ENCODE assay signal across 8 cellular contexts in the genomic region with DNA sequence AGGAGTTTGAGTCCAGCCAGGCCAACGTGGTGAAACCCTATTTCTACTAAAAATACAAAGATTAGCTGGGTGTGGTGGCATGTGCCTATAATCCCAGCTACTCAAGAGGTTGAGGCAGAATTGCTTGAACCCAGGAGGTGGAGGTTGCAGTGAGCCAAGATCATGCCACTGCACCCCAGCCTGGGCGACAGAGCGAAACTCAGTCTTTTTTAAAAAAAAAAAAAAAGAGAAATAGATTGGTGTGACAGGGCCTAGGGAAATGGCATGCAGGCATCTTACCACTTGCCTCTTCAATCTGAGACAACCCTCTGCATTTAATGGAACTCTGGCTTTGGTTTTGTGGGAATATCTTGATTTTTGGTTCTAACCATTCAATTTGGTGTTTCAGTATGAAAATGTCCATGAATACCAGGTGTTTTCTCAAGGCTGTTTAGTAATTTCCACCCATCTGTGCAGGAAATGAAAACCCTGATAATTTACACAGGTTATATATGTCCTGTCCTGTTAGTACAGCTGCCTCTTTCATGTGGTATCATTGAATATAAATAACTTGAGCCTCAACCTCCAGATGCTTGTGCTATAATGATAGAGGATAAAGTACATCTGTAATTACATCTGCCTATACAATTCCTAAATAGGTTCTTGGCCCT. TPM values are rescaled to one million over a fixed set of nuclear protein-coding genes. Genes with fewer than 3 reads are reported as not detected.
DNase-seq lines count a peak whose midpoint lies in the region; ATAC-seq, FAIRE-seq and TF ChIP-seq lines count a peak whose summit lies in the region.

No MANE protein-coding gene starts in this region.

- peaks cover 43% of the 10 kb centered on the region for H3K4me1 ChIP-seq in CD8-positive, alpha-beta T cell (ENCODE audit: insufficient read depth, low read length)
- peaks cover 46% of the 10 kb centered on the region for H3K4me1 ChIP-seq in GM12878 (ENCODE audit: control insufficient read depth, insufficient read depth, low read length)

- SMC1A ChIA-PET in GM12878 (lab: Charles Lee; ENCODE audit: uncharacterized antibody, unreplicated experiment) = interaction anchor here (0.7 to 10.7 kb wide), 9 partner anchors 11 to 249 kb away, joined by 3 to 95 read pairs (median 5); no protein-coding TSS in a partner anchor

- BruUV-seq in GM12878 (replicated peaks; lab: Mats Ljungman, UMichigan) = no TSS peak

- no peak for TF ChIP-seq RAD21 in GM12878 (IDR thresholded peaks at IDR 0.05; ENCODE audit: insufficient read depth, low read depth, low read length)

- intact Hi-C loops in CD8-positive, alpha-beta T cell (cut with DNase I, micrococcal nuclease) = loop anchor here in 1 of 2 experiments (10.0 kb wide), 1 partner anchor 117 kb away; a partner anchor contains a TSS
- intact Hi-C loops in GM12878 (cut with micrococcal nuclease; ENCODE audit: unreplicated experiment) = loop anchor here (5.0 to 10.0 kb wide), 2 partner anchors 50 to 117 kb away; a partner anchor contains a TSS

- H3K27ac ChIP-seq in CD8-positive, alpha-beta T cell (ENCODE audit: low read depth, low read length) = no peak overlapping the region
- peak overlapping the region; percentile 64 for H3K27ac ChIP-seq in GM12878 (ENCODE audit: control insufficient read depth, insufficient read depth)

- 2% methylated on average over 3 of the region's 3 CpGs for WGBS in GM12878 (ENCODE audit: insufficient coverage, insufficient replicate concordance, low lambda C conversion rate, missing lambda C conversion rate)

- no peak overlapping the region for H2AFZ ChIP-seq in GM12878 (ENCODE audit: control insufficient read depth, low read depth, low read length)

- peak overlapping the region; percentile 40; the same call in 1 of the 2 replicates for H3K4me2 ChIP-seq in GM12878 (ENCODE audit: control insufficient read depth, insufficient read depth)

- no peak for TF ChIP-seq CTCF in CD8-positive, alpha-beta T cell (IDR thresholded peaks at IDR 0.05)
- no peak for TF ChIP-seq CTCF in GM12878 (IDR thresholded peaks at IDR 0.05 in 2 of 3, conservative IDR thresholded peaks at IDR 0.05 in 1 of 3; ENCODE audit: control insufficient read depth in 2 of 3, extremely low read depth in 1 of 3, insufficient read depth in 1 of 3, low read depth in 3 of 3, low read length in 3 of 3)

- peak overlapping the region; percentile 33 for H3K27ac Mint-ChIP-seq in CD8-positive, alpha-beta T cell

- H3K4me3 Mint-ChIP-seq in CD8-positive, alpha-beta T cell = no peak overlapping the region

- ATAC-seq in CD8-positive, alpha-beta T cell = no peak
- peak; percentile 71 for ATAC-seq in GM19438 (IDR thresholded peaks at IDR 0.05; ENCODE audit: low read depth, unreplicated experiment)
- ATAC-seq in HG03439 (IDR thresholded peaks at IDR 0.05; ENCODE audit: unreplicated experiment) = peak; percentile 52
- peak; percentile 77 for ATAC-seq in GM12878

- in situ Hi-C loops in GM12878 (cut with MboI) = no loop called here

- H3K4me3 ChIP-seq in CD8-positive, alpha-beta T cell (ENCODE audit: low read depth, low read length) = no peak overlapping the region
- no peak overlapping the region for H3K4me3 ChIP-seq in GM12878

- H3K27me3 ChIP-seq in CD8-positive, alpha-beta T cell (ENCODE audit: insufficient read depth, low read length) = no peaks in the 10 kb centered on the region
- no peaks in the 10 kb centered on the region for H3K27me3 ChIP-seq in GM12878 (replicated peaks in 1 of 2; ENCODE audit: control insufficient read depth in 2 of 2, insufficient read depth in 2 of 2, low read length in 1 of 2)

- TF ChIP-seq POLR2A in GM12878 (IDR thresholded peaks at IDR 0.05; ENCODE audit: low read depth, low read length) = no peak

- RAD21 ChIA-PET in GM12878 (lab: Charles Lee; ENCODE audit: unreplicated experiment) = interaction anchor here (1.3 to 7.6 kb wide), 6 partner anchors 9 to 191 kb away, joined by 3 to 69 read pairs (median 6); a partner anchor contains a TSS

- no peaks in the 10 kb centered on the region for H3K27me3 Mint-ChIP-seq in CD8-positive, alpha-beta T cell (ENCODE audit: low read depth)

- POLR2A ChIA-PET in CD8-positive, alpha-beta T cell (lab: Charles Lee) = interaction anchor here (0.6 to 7.0 kb wide), 5 partner anchors 8 to 248 kb away, joined by 3 to 48 read pairs (median 3); a partner anchor contains a TSS
- POLR2A ChIA-PET in GM12878 (lab: Charles Lee) = interaction anchor here (0.7 to 5.7 kb wide), 5 partner anchors 9 to 35 kb away, joined by 3 to 31 read pairs (median 4); a partner anchor contains a TSS

- H3K4me1 Mint-ChIP-seq in CD8-positive, alpha-beta T cell (ENCODE audit: low read depth) = peaks cover 56% of the 10 kb centered on the region

- CTCF ChIA-PET in CD8-positive, alpha-beta T cell (lab: Charles Lee) = interaction anchor here (0.6 to 9.7 kb wide), 4 partner anchors 10 to 38 kb away, joined by 3 to 125 read pairs (median 6); a partner anchor contains a TSS
- CTCF ChIA-PET in GM12878 (lab: Yijun Ruan, JAX) = interaction anchor here (0.7 to 10.4 kb wide), 9 partner anchors 15 to 249 kb away, joined by 3 to 126 read pairs (median 16); a partner anchor contains a TSS

- peaks cover 19% of the 10 kb centered on the region for H3K36me3 ChIP-seq in CD8-positive, alpha-beta T cell (ENCODE audit: insufficient read depth, low read length)
- peaks cover 8 to 25% of the 10 kb centered on the region in 2 experiments for H3K36me3 ChIP-seq in GM12878 (ENCODE audit: control insufficient read depth in 2 of 2, insufficient read depth in 2 of 2, low read length in 1 of 2)

- H3K9me3 Mint-ChIP-seq in CD8-positive, alpha-beta T cell = no peaks in the 10 kb centered on the region

- peak overlapping the region; percentile 1; the same call in 1 of the 2 replicates for H3K9ac ChIP-seq in GM12878 (ENCODE audit: control insufficient read depth, insufficient read depth, low read length)

- no peaks in the 10 kb centered on the region for H3K9me3 ChIP-seq in CD8-positive, alpha-beta T cell (ENCODE audit: low read length)
- no peaks in the 10 kb centered on the region for H3K9me3 ChIP-seq in GM12878 (replicated peaks; ENCODE audit: control insufficient read depth, insufficient read depth, low read length)

- H3K36me3 Mint-ChIP-seq in CD8-positive, alpha-beta T cell = peaks cover 64% of the 10 kb centered on the region

- no peak for DNase-seq in CD8-positive, alpha-beta T cell
- DNase-seq in GM12878 (ENCODE audit: low read depth, low spot score) (peak; percentile 80), DMS79 (lab: John Stamatoyannopoulos, UW) (no peak), ecto neural progenitor cell (ENCODE audit: low spot score) (no peak), DMS153 treated with DMSO at 0.1 percent for 48 hours (lab: John Stamatoyannopoulos, UW; ENCODE audit: unreplicated experiment) (no peak)
- DNase-seq in activated CD4-positive, alpha-beta T cell treated with anti-CD3 and anti-CD28 coated beads, Interleukin-2, amount 50 U/mL, for 48 hours = no peak

- TF ChIP-seq EP300 in GM12878 (IDR thresholded peaks at IDR 0.05; ENCODE audit: borderline replicate concordance in 1 of 2, control insufficient read depth in 1 of 2, low read depth in 2 of 2, low read length in 2 of 2) = peak in 1 of 2 experiments; percentile 82; a peak in 3 of 4 replicates

- no peaks in the 10 kb centered on the region for H4K20me1 ChIP-seq in GM12878 (ENCODE audit: control insufficient read depth, insufficient read depth)

- peak; percentile 84 for FAIRE-seq in GM12878 (lab: Jason Lieb, UNC)

- H3K79me2 ChIP-seq in GM12878 (ENCODE audit: control insufficient read depth, insufficient read depth, low read length) = peaks cover 22% of the 10 kb centered on the region

RNA-seq across cellular contexts. Expression of a gene that starts 8.4 kb away (rescaled TPM):
- total RNA-seq in CD8-positive, alpha-beta T cell = 100 to 1,000 TPM; 207 to 212 TPM
- 59.0 and 62.3 TPM in 2 replicates for total RNA-seq in GM12878 (2013; cell fraction: nucleolus; rRNA removed)
- total RNA-seq in GM12878 (2014; rRNA removed) (234 and 238 TPM in 2 replicates), GM12878 (2014; rRNA removed; fragmentation: Illumina TruSeq; extraction: Trizol) (134 and 138 TPM in 2 replicates), GM12878 (2021) (141 and 149 TPM in 2 replicates)
- polyA plus RNA-seq in GM12878 (2011; ENCODE audit: low read depth) = 145 TPM
- polyA plus RNA-seq in GM12878 (2011; rRNA removed) (93.1 and 96.5 TPM in 2 replicates), GM12878 (2014; fragmentation: Illumina TruSeq; extraction: Trizol) (165 and 186 TPM in 2 replicates), GM12878 (2014; fragmentation: Nextera tagmentation; extraction: Ambion mirVana) (10 to 100 TPM; 44.5 to 67.3 TPM), GM12878 (2014; rRNA removed) (149 and 183 TPM in 2 replicates), GM12878 (2016; fragmentation: Nextera tagmentation; extraction: Ambion mirVana) (100 to 1,000 TPM; 276 to 313 TPM)
- polyA plus RNA-seq in GM12878 (2011; cell fraction: cytosol; rRNA removed) = 81.6 and 104 TPM in 2 replicates
- 46.9 and 50.2 TPM in 2 replicates for polyA plus RNA-seq in GM12878 (2011; cell fraction: nucleus; rRNA removed)
- polyA plus RNA-seq in GM12878 (2012) = 156 and 163 TPM in 2 replicates
- polyA minus RNA-seq in GM12878 (2011; rRNA and poly(A)+ RNA removed) = 115 and 124 TPM in 2 replicates
- 39.5 and 42.4 TPM in 2 replicates for polyA minus RNA-seq in GM12878 (2011; cell fraction: cytosol; rRNA and poly(A)+ RNA removed)
- 24.5 and 42.6 TPM in 2 replicates for polyA minus RNA-seq in GM12878 (2011; cell fraction: nucleus; rRNA and poly(A)+ RNA removed)

RNA-seq across cellular contexts. Expression of a gene that starts 19.5 kb away (rescaled TPM):
- total RNA-seq in CD8-positive, alpha-beta T cell = 10 to 100 TPM; 13.7 to 15.4 TPM
- total RNA-seq in GM12878 (2013; cell fraction: nucleolus; rRNA removed) = 14.8 and 16.4 TPM in 2 replicates
- 18.0 and 21.2 TPM in 2 replicates for total RNA-seq in GM12878 (2014; rRNA removed)
- total RNA-seq in GM12878 (2014; rRNA removed; fragmentation: Illumina TruSeq; extraction: Trizol) = 21.7 TPM in 2 replicates
- 19.5 and 24.2 TPM in 2 replicates for total RNA-seq in GM12878 (2021)
- 6.4 TPM for polyA plus RNA-seq in GM12878 (2011; ENCODE audit: low read depth)
- polyA plus RNA-seq in GM12878 (2011; rRNA removed) = 24.6 and 49.9 TPM in 2 replicates
- polyA plus RNA-seq in GM12878 (2011; cell fraction: cytosol; rRNA removed) = 7.9 and 10.2 TPM in 2 replicates
- 4.3 and 7.9 TPM in 2 replicates for polyA plus RNA-seq in GM12878 (2011; cell fraction: nucleus; rRNA removed)
- 13.3 TPM in 2 replicates for polyA plus RNA-seq in GM12878 (2012)
- 22.2 and 26.1 TPM in 2 replicates for polyA plus RNA-seq in GM12878 (2014; fragmentation: Illumina TruSeq; extraction: Trizol)
- 1 to 10 TPM; 6.3 to 8.3 TPM for polyA plus RNA-seq in GM12878 (2014; fragmentation: Nextera tagmentation; extraction: Ambion mirVana)
- 11.7 and 12.8 TPM in 2 replicates for polyA plus RNA-seq in GM12878 (2014; rRNA removed)
- polyA plus RNA-seq in GM12878 (2016; fragmentation: Nextera tagmentation; extraction: Ambion mirVana) = 10 to 100 TPM; 31.7 to 32.2 TPM
- polyA minus RNA-seq in GM12878 (2011; rRNA and poly(A)+ RNA removed) = 10.0 and 12.5 TPM in 2 replicates
- polyA minus RNA-seq in GM12878 (2011; cell fraction: cytosol; rRNA and poly(A)+ RNA removed) = 11.5 and 15.5 TPM in 2 replicates
- polyA minus RNA-seq in GM12878 (2011; cell fraction: nucleus; rRNA and poly(A)+ RNA removed) = 2.4 and 4.3 TPM in 2 replicates

RNA-seq across cellular contexts. Expression of a gene that starts 50.1 kb away (rescaled TPM):
- total RNA-seq in CD8-positive, alpha-beta T cell = 1 to 10 TPM; 4.8 to 5.9 TPM
- total RNA-seq in GM12878 (2013; cell fraction: nucleolus; rRNA removed) = 6.1 and 7.0 TPM in 2 replicates
- total RNA-seq in GM12878 (2014; rRNA removed) (20.8 and 21.2 TPM in 2 replicates), GM12878 (2014; rRNA removed; fragmentation: Illumina TruSeq; extraction: Trizol) (20.9 and 22.2 TPM in 2 replicates), GM12878 (2021) (15.3 and 16.0 TPM in 2 replicates)
- polyA plus RNA-seq in GM12878 (2011; ENCODE audit: low read depth) = 15.0 TPM
- polyA plus RNA-seq in GM12878 (2011; rRNA removed) (18.3 and 20.8 TPM in 2 replicates), GM12878 (2014; fragmentation: Illumina TruSeq; extraction: Trizol) (15.9 and 18.7 TPM in 2 replicates), GM12878 (2014; fragmentation: Nextera tagmentation; extraction: Ambion mirVana) (10 to 100 TPM; 10.6 to 19.0 TPM), GM12878 (2014; rRNA removed) (24.2 and 26.6 TPM in 2 replicates), GM12878 (2016; fragmentation: Nextera tagmentation; extraction: Ambion mirVana) (10 to 100 TPM; 26.9 to 28.4 TPM)
- 15.6 and 17.7 TPM in 2 replicates for polyA plus RNA-seq in GM12878 (2011; cell fraction: cytosol; rRNA removed)
- polyA plus RNA-seq in GM12878 (2011; cell fraction: nucleus; rRNA removed) = 2.9 and 3.4 TPM in 2 replicates
- polyA plus RNA-seq in GM12878 (2012) = 19.5 and 23.4 TPM in 2 replicates
- polyA minus RNA-seq in GM12878 (2011; rRNA and poly(A)+ RNA removed) = 4.1 and 6.5 TPM in 2 replicates
- polyA minus RNA-seq in GM12878 (2011; cell fraction: cytosol; rRNA and poly(A)+ RNA removed) = 3.6 and 4.5 TPM in 2 replicates
- polyA minus RNA-seq in GM12878 (2011; cell fraction: nucleus; rRNA and poly(A)+ RNA removed) = 2.5 and 3.9 TPM in 2 replicates

RNA-seq across cellular contexts. Expression of a gene that starts 50.3 kb away (rescaled TPM):
- 1 to 10 TPM; 2.1 to 3.6 TPM for total RNA-seq in CD8-positive, alpha-beta T cell
- total RNA-seq in GM12878 (2013; cell fraction: nucleolus; rRNA removed) = 59.0 and 64.3 TPM in 2 replicates
- total RNA-seq in GM12878 (2014; rRNA removed) = 17.8 and 20.7 TPM in 2 replicates
- 22.9 and 25.6 TPM in 2 replicates for total RNA-seq in GM12878 (2014; rRNA removed; fragmentation: Illumina TruSeq; extraction: Trizol)
- total RNA-seq in GM12878 (2021) = 18.4 and 29.9 TPM in 2 replicates
- 20.8 TPM for polyA plus RNA-seq in GM12878 (2011; ENCODE audit: low read depth)
- 59.7 and 61.5 TPM in 2 replicates for polyA plus RNA-seq in GM12878 (2011; rRNA removed)
- 43.5 and 70.8 TPM in 2 replicates for polyA plus RNA-seq in GM12878 (2011; cell fraction: cytosol; rRNA removed)
- polyA plus RNA-seq in GM12878 (2011; cell fraction: nucleus; rRNA removed) = 39.7 and 41.2 TPM in 2 replicates
- 14.3 and 19.4 TPM in 2 replicates for polyA plus RNA-seq in GM12878 (2012)
- 27.7 and 36.9 TPM in 2 replicates for polyA plus RNA-seq in GM12878 (2014; fragmentation: Illumina TruSeq; extraction: Trizol)
- 10 to 100 TPM; 31.1 to 31.4 TPM for polyA plus RNA-seq in GM12878 (2014; fragmentation: Nextera tagmentation; extraction: Ambion mirVana)
- 21.3 and 22.5 TPM in 2 replicates for polyA plus RNA-seq in GM12878 (2014; rRNA removed)
- 10 to 100 TPM; 15.7 to 18.5 TPM for polyA plus RNA-seq in GM12878 (2016; fragmentation: Nextera tagmentation; extraction: Ambion mirVana)
- polyA minus RNA-seq in GM12878 (2011; rRNA and poly(A)+ RNA removed) = 28.1 and 40.4 TPM in 2 replicates
- 19.4 and 26.2 TPM in 2 replicates for polyA minus RNA-seq in GM12878 (2011; cell fraction: cytosol; rRNA and poly(A)+ RNA removed)
- polyA minus RNA-seq in GM12878 (2011; cell fraction: nucleus; rRNA and poly(A)+ RNA removed) = 17.9 and 36.3 TPM in 2 replicates
